Comparison of ENCODE assay signal across 19 cellular contexts in the genomic region with DNA sequence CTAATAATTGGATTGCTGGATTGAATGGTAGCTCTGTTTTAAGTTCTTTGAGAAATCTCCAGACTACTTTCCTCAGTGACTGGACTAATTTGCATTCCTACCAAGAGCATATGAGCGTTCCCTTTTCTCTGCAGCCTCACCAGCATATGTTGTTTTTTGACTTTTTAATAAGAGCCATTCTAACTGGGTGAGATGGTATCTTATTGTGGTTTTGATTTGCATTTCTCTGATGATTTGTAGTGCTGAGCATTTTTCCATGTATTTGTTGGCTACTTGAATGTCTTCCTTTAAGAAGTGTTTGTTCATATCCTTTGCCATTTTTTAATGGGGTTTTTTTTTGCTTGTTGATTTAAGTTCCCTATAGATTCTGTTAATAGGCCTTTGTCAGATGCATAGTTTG.
"Had no signal": no experiment of that assay in that cellular context is flagged by ENCODE, and none has a peak within 500 bp of the region (broad histone marks: within the 10 kb centered on the region; RNA-seq: fewer than 3 reads in every experiment).

No MANE protein-coding gene starts in this region.

- H3K4me1 Mint-ChIP-seq: nephron had no signal

- H3K27me3 Mint-ChIP-seq: activated CD4-positive, alpha-beta T cell treated with anti-CD3 and anti-CD28 coated beads for 36 hours; dendritic cell treated with granulocyte-macrophage colony-stimulating factor and Interleukin-4, amounts not matched to agents 40 ng/mL and 50 ng/mL, for 4 days had no signal

- H3K27ac Mint-ChIP-seq: activated CD4-positive, alpha-beta memory T cell treated with anti-CD3 and anti-CD28 coated beads for 36 hours; activated CD4-positive, alpha-beta T cell treated with anti-CD3 and anti-CD28 coated beads for 36 hours; dendritic cell treated with granulocyte-macrophage colony-stimulating factor and Interleukin-4, amounts not matched to agents 40 ng/mL and 50 ng/mL, for 4 days; nephron; stimulated activated memory B cell treated with anti-CD40 and anti-IgM and Interleukin-4, amounts not matched to agents 10 μg/mL and 1 μg/mL and 100 μg/mL, for 72 hours had no signal

- H3K27ac ChIP-seq: esophagus muscularis mucosa, gastroesophageal sphincter, heart left ventricle, left ventricle myocardium inferior, thyroid gland had no signal

- H3K9me3 Mint-ChIP-seq: dendritic cell treated with granulocyte-macrophage colony-stimulating factor and Interleukin-4, amounts not matched to agents 40 ng/mL and 50 ng/mL, for 4 days had no signal

- H3K9me3 ChIP-seq: esophagus muscularis mucosa, gastroesophageal sphincter, thyroid gland had no signal

- ATAC-seq: activated CD4-positive, alpha-beta T cell treated with anti-CD3 and anti-CD28 coated beads for 36 hours; gastroesophageal sphincter; heart left ventricle; sciatic nerve; stimulated activated memory B cell treated with anti-CD40 and anti-IgM and Interleukin-4, amounts not matched to agents 10 μg/mL and 1 μg/mL and 100 μg/mL, for 72 hours had no signal

- H3K36me3 Mint-ChIP-seq: activated CD4-positive, alpha-beta memory T cell treated with anti-CD3 and anti-CD28 coated beads for 36 hours; stimulated activated memory B cell treated with anti-CD40 and anti-IgM and Interleukin-4, amounts not matched to agents 10 μg/mL and 1 μg/mL and 100 μg/mL, for 72 hours had no signal

- H3K4me3 Mint-ChIP-seq: activated CD4-positive, alpha-beta memory T cell treated with anti-CD3 and anti-CD28 coated beads for 36 hours; activated CD4-positive, alpha-beta T cell treated with anti-CD3 and anti-CD28 coated beads for 36 hours; dendritic cell treated with granulocyte-macrophage colony-stimulating factor and Interleukin-4, amounts not matched to agents 40 ng/mL and 50 ng/mL, for 4 days; nephron; stimulated activated memory B cell treated with anti-CD40 and anti-IgM and Interleukin-4, amounts not matched to agents 10 μg/mL and 1 μg/mL and 100 μg/mL, for 72 hours had no signal

- DNase-seq: activated CD4-positive, alpha-beta memory T cell treated with anti-CD3 and anti-CD28 coated beads for 36 hours; activated CD4-positive, alpha-beta T cell treated with anti-CD3 and anti-CD28 coated beads for 36 hours; activated naive CD4-positive, alpha-beta T cell; activated T-cell treated with anti-CD3 and anti-CD28 coated beads for 4 hours; aorta; effector memory CD4-positive, alpha-beta T cell; heart left ventricle; kidney glomerular epithelial cell; left ventricle myocardium inferior; mammary epithelial cell; midbrain; stimulated activated CD4-positive, alpha-beta T cell treated with anti-CD3 and anti-CD28 coated beads, Interleukin-4, amount 100 ng/mL, for 4 hours; thyroid gland had no signal

- H3K27me3 ChIP-seq: esophagus muscularis mucosa, gastroesophageal sphincter, heart left ventricle, thyroid gland had no signal

- H3K4me1 ChIP-seq: esophagus muscularis mucosa, gastroesophageal sphincter, heart left ventricle, left ventricle myocardium inferior had no signal
